In genomic region chr4:163535657-163536056, GRCh38 we compare ENCODE assay signal across 19 cellular contexts. TPM values are rescaled to one million over a fixed set of nuclear protein-coding genes. Genes with fewer than 3 reads are reported as not detected.
DNase-seq lines count a peak whose midpoint lies in the region; ATAC-seq and TF ChIP-seq lines count a peak whose summit lies in the region.
"Had no signal": no experiment of that assay in that cellular context is flagged by ENCODE, and none has a peak within 500 bp of the region (broad histone marks: within the 10 kb centered on the region; RNA-seq: fewer than 3 reads in every experiment).

No MANE protein-coding gene starts in this region.

- no peaks in the 10 kb centered on the region for H3K9me3 Mint-ChIP-seq in activated CD4-positive, alpha-beta T cell treated with anti-CD3 and anti-CD28 coated beads for 36 hours (ENCODE audit: low read depth)
- no peaks in the 10 kb centered on the region for H3K9me3 Mint-ChIP-seq in activated CD8-positive, alpha-beta T cell treated with anti-CD3 and anti-CD28 coated beads, Interleukin-2, amount 10 ng/mL, durations not matched to agents 7 days and 5 days (ENCODE audit: insufficient read depth)
- no peaks in the 10 kb centered on the region for H3K9me3 Mint-ChIP-seq in stimulated activated naive B cell treated with anti-CD40 and anti-IgM and Interleukin-4, amounts not matched to agents 10 μg/mL and 1 μg/mL and 100 μg/mL, for 72 hours
- no peaks in the 10 kb centered on the region for H3K9me3 Mint-ChIP-seq in activated T-helper 17 cell treated with anti-CD3 and anti-CD28 coated beads, Interleukin-2, amount 50 U/mL, for 72 hours
- H3K9me3 Mint-ChIP-seq: activated CD4-positive, alpha-beta memory T cell treated with anti-CD3 and anti-CD28 coated beads for 36 hours; activated naive CD4-positive, alpha-beta T cell treated with anti-CD3 and anti-CD28 coated beads, Interleukin-2, amount 50 U/mL, for 24 hours; activated T-cell treated with anti-CD3 and anti-CD28 coated beads, Interleukin-2, amount 50 U/mL, for 4 hours; CD4-positive, CD25-positive, alpha-beta regulatory T cell; neural crest cell had no signal

- TF ChIP-seq CTCF in lower lobe of right lung (IDR thresholded peaks at IDR 0.05) = no peak

- CTCF ChIA-PET in activated CD4-positive, alpha-beta T cell treated with anti-CD3 and anti-CD28 coated beads for 36 hours (lab: Charles Lee) = interaction anchor here (0.6 to 1.6 kb wide), 4 partner anchors 8 to 15 kb away, joined by 3 to 4 read pairs (median 3); no protein-coding TSS in a partner anchor
- CTCF ChIA-PET in activated CD8-positive, alpha-beta T cell treated with anti-CD3 and anti-CD28 coated beads, Interleukin-2, amount 10 ng/mL, durations not matched to agents 7 days and 5 days (lab: Charles Lee) = interaction anchor here (1.0 to 1.2 kb wide), 4 partner anchors 11 to 41 kb away, joined by 3 to 5 read pairs (median 4); partner anchors contain the start of gene TMA16

- no peaks in the 10 kb centered on the region for H3K9me3 ChIP-seq in lower lobe of right lung

- peaks cover 13% of the 10 kb centered on the region for H3K36me3 Mint-ChIP-seq in activated CD4-positive, alpha-beta T cell treated with anti-CD3 and anti-CD28 coated beads for 36 hours (ENCODE audit: low read depth)
- peaks cover 5% of the 10 kb centered on the region for H3K36me3 Mint-ChIP-seq in activated CD8-positive, alpha-beta T cell treated with anti-CD3 and anti-CD28 coated beads, Interleukin-2, amount 10 ng/mL, durations not matched to agents 7 days and 5 days (ENCODE audit: low read depth)
- peaks cover 22% of the 10 kb centered on the region in 2 donors for H3K36me3 Mint-ChIP-seq in stimulated activated naive B cell treated with anti-CD40 and anti-IgM and Interleukin-4, amounts not matched to agents 10 μg/mL and 1 μg/mL and 100 μg/mL, for 72 hours
- H3K36me3 Mint-ChIP-seq in activated T-helper 17 cell treated with anti-CD3 and anti-CD28 coated beads, Interleukin-2, amount 50 U/mL, for 72 hours (ENCODE audit: low read depth) = peaks cover 25% of the 10 kb centered on the region

- no peak overlapping the region for H3K27ac ChIP-seq in lower lobe of right lung

- H3K27me3 ChIP-seq in lower lobe of right lung (ENCODE audit: low read depth) = no peaks in the 10 kb centered on the region

- intact Hi-C loops in activated CD4-positive, alpha-beta T cell treated with anti-CD3 and anti-CD28 coated beads for 36 hours (cut with DNase I, micrococcal nuclease) = no loop called here
- intact Hi-C loops in lower lobe of right lung (cut with DNase I) = no loop called here

- no peak overlapping the region for H3K4me3 Mint-ChIP-seq in activated CD4-positive, alpha-beta T cell treated with anti-CD3 and anti-CD28 coated beads for 36 hours
- H3K4me3 Mint-ChIP-seq in activated CD8-positive, alpha-beta T cell treated with anti-CD3 and anti-CD28 coated beads, Interleukin-2, amount 10 ng/mL, durations not matched to agents 7 days and 5 days = no peak overlapping the region
- H3K4me3 Mint-ChIP-seq in stimulated activated naive B cell treated with anti-CD40 and anti-IgM and Interleukin-4, amounts not matched to agents 10 μg/mL and 1 μg/mL and 100 μg/mL, for 72 hours = no peak overlapping the region
- no peak overlapping the region for H3K4me3 Mint-ChIP-seq in activated T-helper 17 cell treated with anti-CD3 and anti-CD28 coated beads, Interleukin-2, amount 50 U/mL, for 72 hours
- H3K4me3 Mint-ChIP-seq: activated CD4-positive, alpha-beta memory T cell treated with anti-CD3 and anti-CD28 coated beads for 36 hours; activated naive CD4-positive, alpha-beta T cell treated with anti-CD3 and anti-CD28 coated beads, Interleukin-2, amount 50 U/mL, for 24 hours; activated T-cell treated with anti-CD3 and anti-CD28 coated beads, Interleukin-2, amount 50 U/mL, for 4 hours; CD4-positive, CD25-positive, alpha-beta regulatory T cell; neural crest cell had no signal

- POLR2A ChIA-PET in activated CD4-positive, alpha-beta T cell treated with anti-CD3 and anti-CD28 coated beads for 36 hours (lab: Charles Lee) = no interaction called here
- POLR2A ChIA-PET in activated CD8-positive, alpha-beta T cell treated with anti-CD3 and anti-CD28 coated beads, Interleukin-2, amount 10 ng/mL, durations not matched to agents 7 days and 5 days (lab: Charles Lee) = no interaction called here

- H3K27ac Mint-ChIP-seq in activated CD4-positive, alpha-beta T cell treated with anti-CD3 and anti-CD28 coated beads for 36 hours = no peak overlapping the region
- H3K27ac Mint-ChIP-seq in activated CD8-positive, alpha-beta T cell treated with anti-CD3 and anti-CD28 coated beads, Interleukin-2, amount 10 ng/mL, durations not matched to agents 7 days and 5 days = no peak overlapping the region
- H3K27ac Mint-ChIP-seq in stimulated activated naive B cell treated with anti-CD40 and anti-IgM and Interleukin-4, amounts not matched to agents 10 μg/mL and 1 μg/mL and 100 μg/mL, for 72 hours = no peak overlapping the region
- no peak overlapping the region for H3K27ac Mint-ChIP-seq in activated T-helper 17 cell treated with anti-CD3 and anti-CD28 coated beads, Interleukin-2, amount 50 U/mL, for 72 hours
- H3K27ac Mint-ChIP-seq: activated CD4-positive, alpha-beta memory T cell treated with anti-CD3 and anti-CD28 coated beads for 36 hours; activated naive CD4-positive, alpha-beta T cell treated with anti-CD3 and anti-CD28 coated beads, Interleukin-2, amount 50 U/mL, for 24 hours; CD4-positive, CD25-positive, alpha-beta regulatory T cell had no signal

- no peak overlapping the region for H3K4me3 ChIP-seq in lower lobe of right lung

- H3K27me3 Mint-ChIP-seq in activated CD4-positive, alpha-beta T cell treated with anti-CD3 and anti-CD28 coated beads for 36 hours = no peaks in the 10 kb centered on the region
- H3K27me3 Mint-ChIP-seq in activated CD8-positive, alpha-beta T cell treated with anti-CD3 and anti-CD28 coated beads, Interleukin-2, amount 10 ng/mL, durations not matched to agents 7 days and 5 days (ENCODE audit: low read depth) = no peaks in the 10 kb centered on the region
- H3K27me3 Mint-ChIP-seq in stimulated activated naive B cell treated with anti-CD40 and anti-IgM and Interleukin-4, amounts not matched to agents 10 μg/mL and 1 μg/mL and 100 μg/mL, for 72 hours = no peaks in the 10 kb centered on the region
- H3K27me3 Mint-ChIP-seq in activated T-helper 17 cell treated with anti-CD3 and anti-CD28 coated beads, Interleukin-2, amount 50 U/mL, for 72 hours = no peaks in the 10 kb centered on the region
- H3K27me3 Mint-ChIP-seq: activated CD4-positive, alpha-beta memory T cell treated with anti-CD3 and anti-CD28 coated beads for 36 hours; activated naive CD4-positive, alpha-beta T cell treated with anti-CD3 and anti-CD28 coated beads, Interleukin-2, amount 50 U/mL, for 24 hours; CD4-positive, CD25-positive, alpha-beta regulatory T cell had no signal

- peaks cover 3% of the 10 kb centered on the region for H3K36me3 ChIP-seq in lower lobe of right lung

- no peaks in the 10 kb centered on the region for H3K4me1 ChIP-seq in lower lobe of right lung

- no peaks in the 10 kb centered on the region for H3K4me1 Mint-ChIP-seq in activated CD4-positive, alpha-beta T cell treated with anti-CD3 and anti-CD28 coated beads for 36 hours
- H3K4me1 Mint-ChIP-seq in activated CD8-positive, alpha-beta T cell treated with anti-CD3 and anti-CD28 coated beads, Interleukin-2, amount 10 ng/mL, durations not matched to agents 7 days and 5 days (ENCODE audit: low read depth) = no peaks in the 10 kb centered on the region
- peaks cover 8 to 18% of the 10 kb centered on the region in 2 donors for H3K4me1 Mint-ChIP-seq in stimulated activated naive B cell treated with anti-CD40 and anti-IgM and Interleukin-4, amounts not matched to agents 10 μg/mL and 1 μg/mL and 100 μg/mL, for 72 hours
- no peaks in the 10 kb centered on the region for H3K4me1 Mint-ChIP-seq in activated T-helper 17 cell treated with anti-CD3 and anti-CD28 coated beads, Interleukin-2, amount 50 U/mL, for 72 hours
- H3K4me1 Mint-ChIP-seq: activated naive CD4-positive, alpha-beta T cell treated with anti-CD3 and anti-CD28 coated beads, Interleukin-2, amount 50 U/mL, for 24 hours; CD4-positive, CD25-positive, alpha-beta regulatory T cell had no signal

- DNase-seq in activated CD4-positive, alpha-beta T cell treated with anti-CD3 and anti-CD28 coated beads for 36 hours = no peak
- DNase-seq in activated CD4-positive, alpha-beta T cell treated with anti-CD3 and anti-CD28 coated beads for 4 hours = no peak
- no peak for DNase-seq in activated CD8-positive, alpha-beta T cell treated with anti-CD3 and anti-CD28 coated beads, Interleukin-2, amount 10 ng/mL, durations not matched to agents 7 days and 5 days
- no peak for DNase-seq in stimulated activated naive B cell treated with anti-CD40 and anti-IgM and Interleukin-4, amounts not matched to agents 10 μg/mL and 1 μg/mL and 100 μg/mL, for 72 hours
- DNase-seq in dedifferentiated amniotic fluid mesenchymal stem cell (ENCODE audit: extremely low spot score) (no peak), lower lobe of right lung (no peak)
- DNase-seq: activated CD4-positive, alpha-beta memory T cell treated with anti-CD3 and anti-CD28 coated beads for 36 hours; activated T-cell treated with anti-CD3 and anti-CD28 coated beads, Interleukin-2, amount 50 U/mL, for 4 hours; cortex of kidney; DMS79; midbrain; NCI-H1694 treated with DMSO at 0.1 percent for 48 hours; NCI-H446; Right ventricle myocardium superior had no signal

- peak; percentile 44 for ATAC-seq in activated CD4-positive, alpha-beta T cell treated with anti-CD3 and anti-CD28 coated beads for 36 hours
- peak; percentile 71 for ATAC-seq in HG03354 (IDR thresholded peaks at IDR 0.05; ENCODE audit: poor library complexity, severe bottlenecking, unreplicated experiment)
- peak; percentile 51 for ATAC-seq in activated CD8-positive, alpha-beta T cell treated with anti-CD3 and anti-CD28 coated beads, Interleukin-2, amount 10 ng/mL, durations not matched to agents 7 days and 5 days
- peak; percentile 68 to 75 for ATAC-seq in stimulated activated naive B cell treated with anti-CD40 and anti-IgM and Interleukin-4, amounts not matched to agents 10 μg/mL and 1 μg/mL and 100 μg/mL, for 72 hours (replicated peaks)
- no peak for ATAC-seq in activated T-helper 17 cell treated with anti-CD3 and anti-CD28 coated beads, Interleukin-2, amount 50 U/mL, for 72 hours (replicated peaks)
- no peak for ATAC-seq in lower lobe of right lung
- ATAC-seq: activated T-cell treated with anti-CD3 and anti-CD28 coated beads, Interleukin-2, amount 50 U/mL, for 4 hours had no signal

RNA-seq across cellular contexts. Expression of gene TMA16, which starts 41.2 kb away (rescaled TPM):
- 10 to 100 TPM; 54.7 to 63.6 TPM for total RNA-seq in activated CD4-positive, alpha-beta T cell treated with anti-CD3 and anti-CD28 coated beads for 36 hours
- 10 to 100 TPM; 34.1 TPM for total RNA-seq in activated CD8-positive, alpha-beta T cell treated with anti-CD3 and anti-CD28 coated beads, Interleukin-2, amount 10 ng/mL, durations not matched to agents 7 days and 5 days
- total RNA-seq in activated T-helper 17 cell treated with anti-CD3 and anti-CD28 coated beads, Interleukin-2, amount 50 U/mL, for 72 hours = 10 to 100 TPM; 21.7 to 37.7 TPM
- total RNA-seq in lower lobe of right lung = 19.7 TPM

Comparison
In these comparisons a context has a peak if more than half of its experiments do, and no peak if none do; other contexts are left out.
1. ATAC-seq: peak in activated CD4-positive, alpha-beta T cell treated with anti-CD3 and anti-CD28 coated beads for 36 hours (single experiment), HG03354 (single experiment), activated CD8-positive, alpha-beta T cell treated with anti-CD3 and anti-CD28 coated beads, Interleukin-2, amount 10 ng/mL, durations not matched to agents 7 days and 5 days (single experiment) and stimulated activated naive B cell treated with anti-CD40 and anti-IgM and Interleukin-4, amounts not matched to agents 10 μg/mL and 1 μg/mL and 100 μg/mL, for 72 hours (2 of 2); none in activated T-helper 17 cell treated with anti-CD3 and anti-CD28 coated beads, Interleukin-2, amount 50 U/mL, for 72 hours (single experiment) and lower lobe of right lung (0 of 2).